ENCODE assay signal across 10 cellular contexts in genomic region chr3:194572131-194572789, GRCh38.
A peak's percentile ranks its signal among the peaks of the same experiment; 100 is the strongest.
DNase-seq lines count a peak whose midpoint lies in the region; ATAC-seq, FAIRE-seq and TF ChIP-seq lines count a peak whose summit lies in the region.
"Had no signal": no experiment of that assay in that cellular context is flagged by ENCODE, and none has a peak within 500 bp of the region (broad histone marks: within the 10 kb centered on the region; RNA-seq: fewer than 3 reads in every experiment).

No MANE protein-coding gene starts in this region.

- CTCF ChIA-PET in A549 (lab: Yijun Ruan, JAX), result interaction anchor here (0.8 to 1.8 kb wide), 5 partner anchors 11 to 96 kb away, joined by 3 to 5 read pairs (median 3); no protein-coding TSS in a partner anchor

- 48% methylated on average over 18 of the region's 18 CpGs for WGBS in A549 (ENCODE audit: missing lambda C conversion rate)
- WGBS in endodermal cell (ENCODE audit: insufficient coverage in 1 of 2, insufficient read length in 1 of 2), 2 experiments, result 57 to 67% methylated on average over 10 to 18 of the region's 18 CpGs

- H3K36me3 ChIP-seq in endodermal cell (ENCODE audit: control insufficient read depth, insufficient read depth, low read length), result no peaks in the 10 kb centered on the region

- H3K4me1 ChIP-seq in A549 (peaks cover 43% of the 10 kb centered on the region), endodermal cell (ENCODE audit: control insufficient read depth, insufficient read depth, low read length) (peaks cover 13% of the 10 kb centered on the region)

- H3K27me3 ChIP-seq in endodermal cell (ENCODE audit: control insufficient read depth, insufficient read depth, low read length, poor library complexity, severe bottlenecking), result no peaks in the 10 kb centered on the region

- peak overlapping the region; percentile 96 for H3K27ac Mint-ChIP-seq in endodermal cell
- H3K27ac Mint-ChIP-seq in mesothelial cell of epicardium, result peak overlapping the region; percentile 78

- no peaks in the 10 kb centered on the region for H3K27me3 Mint-ChIP-seq in endodermal cell (ENCODE audit: insufficient read depth)
- H3K27me3 Mint-ChIP-seq in mesothelial cell of epicardium (ENCODE audit: low read depth), result peaks cover 14% of the 10 kb centered on the region

- H3K27ac ChIP-seq in A549, result peak overlapping the region; percentile 60 to 83
- H3K27ac ChIP-seq in endodermal cell (ENCODE audit: low read depth, low read length), result peak overlapping the region; percentile 46

- POLR2A ChIA-PET in A549 (lab: Yijun Ruan, JAX), result interaction anchor here (0.7 kb wide), 1 partner anchor 13 kb away, joined by 3 read pairs; no protein-coding TSS in a partner anchor

- TF ChIP-seq CTCF in A549 (IDR thresholded peaks at IDR 0.05) (no peak), endodermal cell (conservative IDR thresholded peaks at IDR 0.05) (no peak), mesothelial cell of epicardium (IDR thresholded peaks at IDR 0.05; ENCODE audit: unreplicated experiment) (no peak)

- H3K4me3 ChIP-seq in A549 (no peak overlapping the region), endodermal cell (ENCODE audit: low read length) (no peak overlapping the region)

- H3K9ac ChIP-seq in endodermal cell (ENCODE audit: extremely low read depth, low read length, poor library complexity, severe bottlenecking), result peak overlapping the region; percentile 28

- H3K4me1 Mint-ChIP-seq in endodermal cell (peaks cover 39% of the 10 kb centered on the region), mesothelial cell of epicardium (peaks cover 28% of the 10 kb centered on the region)

- H3K9me3 Mint-ChIP-seq in endodermal cell, result no peaks in the 10 kb centered on the region
- no peaks in the 10 kb centered on the region for H3K9me3 Mint-ChIP-seq in mesothelial cell of epicardium

- no peak for TF ChIP-seq RAD21 in A549 (conservative IDR thresholded peaks at IDR 0.05 in 1 of 2, IDR thresholded peaks at IDR 0.05 in 1 of 2)

- FAIRE-seq in A549 (lab: Jason Lieb, UNC), result no peak
- FAIRE-seq: A204.1 had no signal

- ATAC-seq in A549, result peak; percentile 12 to 49; a peak in 5 of 6 replicates
- no peak for ATAC-seq in GM21723 (IDR thresholded peaks at IDR 0.05; ENCODE audit: unreplicated experiment)
- ATAC-seq in GM21526 (IDR thresholded peaks at IDR 0.05; ENCODE audit: low FRiP score, unreplicated experiment), result no peak

- H3K4me3 Mint-ChIP-seq in endodermal cell (peak overlapping the region; percentile 33), mesothelial cell of epicardium (no peak overlapping the region)

- DNase-seq in A549 (ENCODE audit: low read depth in 1 of 2, low spot score in 1 of 2) (peak in 1 of 2 experiments; percentile 46), NCI-H226 (peak; percentile 88), endodermal cell (peak; percentile 72), mesothelial cell of epicardium (ENCODE audit: low spot score in 2 of 2, unreplicated experiment in 2 of 2) (no peak), midbrain (lab: John Stamatoyannopoulos, UW) (no peak), NCI-H82 treated with DMSO at 0.1 percent for 48 hours (lab: John Stamatoyannopoulos, UW; ENCODE audit: unreplicated experiment) (no peak)
- DNase-seq: hypothalamus had no signal

- no peak for TF ChIP-seq POLR2A in A549 (IDR thresholded peaks at IDR 0.05; ENCODE audit: low read length)

- H3K36me3 Mint-ChIP-seq in endodermal cell (ENCODE audit: low read depth) (no peaks in the 10 kb centered on the region), mesothelial cell of epicardium (no peaks in the 10 kb centered on the region)

- no peak for TF ChIP-seq EP300 in A549 (IDR thresholded peaks at IDR 0.05)

- H3K9me3 ChIP-seq in A549, result no peaks in the 10 kb centered on the region
- no peaks in the 10 kb centered on the region for H3K9me3 ChIP-seq in endodermal cell (ENCODE audit: control insufficient read depth, low read length)

- peak overlapping the region; percentile 49 for H3K4me2 ChIP-seq in A549

TF ChIP-seq in A549, 52 proteins besides CTCF, POLR2A, EP300 and RAD21:
- TF ChIP-seq BHLHE40 (IDR thresholded peaks at IDR 0.05; ENCODE audit: low read depth, low read length) (peak; percentile 80), SMC3 (IDR thresholded peaks at IDR 0.05) (no peak), FOSL2 (IDR thresholded peaks at IDR 0.05) (no peak), FOSL2 (CRISPR knock-in tag; IDR thresholded peaks at IDR 0.05) (peak; percentile 46; the same call in 1 of the 2 replicates)

Comparison
In these comparisons a context has a peak if more than half of its experiments do, and no peak if none do; other contexts are left out.
1. ATAC-seq: peak in A549 (2 of 2); none in GM21723 (single experiment) and GM21526 (single experiment).
2. DNase-seq: peak in NCI-H226 (single experiment) and endodermal cell (single experiment); none in mesothelial cell of epicardium (0 of 2), midbrain (single experiment) and NCI-H82 treated with DMSO at 0.1 percent for 48 hours (single experiment).